In the genomic region with DNA sequence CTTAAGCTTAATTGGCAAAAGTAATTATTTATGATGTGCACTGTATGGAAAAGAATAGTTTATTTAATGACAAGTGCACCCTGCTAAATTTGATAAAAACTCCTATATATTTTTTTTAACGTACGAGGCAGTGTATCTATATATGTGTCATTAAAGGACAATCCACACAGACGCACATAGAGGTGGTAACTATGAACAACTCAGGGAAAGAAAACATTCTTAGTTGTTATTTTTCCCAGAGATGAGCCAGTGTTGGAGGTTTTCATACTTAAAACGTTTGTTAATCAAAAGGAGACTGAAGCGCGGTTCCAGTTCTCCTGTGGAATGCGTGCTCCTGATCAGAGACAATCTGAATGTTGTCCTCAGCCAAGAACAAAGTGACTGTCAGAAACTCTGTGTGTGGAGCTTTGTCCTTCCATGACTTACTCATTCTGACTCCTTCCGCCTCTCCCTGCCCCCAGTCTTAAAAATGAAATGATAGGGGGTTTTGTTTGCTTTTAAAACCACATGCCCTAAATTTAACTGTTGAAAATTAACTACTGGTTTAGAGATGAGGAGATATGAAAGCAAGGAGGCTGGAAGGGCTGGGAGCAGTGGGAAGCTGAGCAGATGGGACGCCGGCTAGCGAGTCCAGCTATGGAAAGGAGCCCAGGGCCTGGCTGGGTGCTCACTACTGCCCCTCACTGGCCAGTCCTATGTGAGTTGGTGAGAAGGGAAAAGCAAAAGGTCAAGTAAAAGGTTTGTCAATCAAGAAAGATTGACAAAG, we compare ENCODE assay signal across 8 cellular contexts.
A peak's percentile ranks its signal among the peaks of the same experiment; 100 is the strongest.
DNase-seq lines count a peak whose midpoint lies in the region; ATAC-seq and TF ChIP-seq lines count a peak whose summit lies in the region.

No MANE protein-coding gene starts in this region.

- no peaks in the 10 kb centered on the region for H3K4me1 ChIP-seq in OCI-LY7 (ENCODE audit: insufficient read depth, low read length, poor library complexity, severe bottlenecking)
- peaks cover 24% of the 10 kb centered on the region for H3K4me1 ChIP-seq in neural progenitor cell

- ATAC-seq in HG03565 (IDR thresholded peaks at IDR 0.05; ENCODE audit: unreplicated experiment), result no peak

- H3K4me2 ChIP-seq in OCI-LY7 (ENCODE audit: low read length) (no peak overlapping the region), neural progenitor cell (peak overlapping the region; percentile 30)

- POLR2A ChIA-PET in OCI-LY7 (lab: Charles Lee), result interaction anchor here (0.5 to 1.7 kb wide), 3 partner anchors 11 to 795 kb away, joined by 3 to 4 read pairs (median 3); no protein-coding TSS in a partner anchor

- intact Hi-C loops in OCI-LY7 (cut with micrococcal nuclease; ENCODE audit: unreplicated experiment), result no loop called here

- no peaks in the 10 kb centered on the region for H3K36me3 ChIP-seq in OCI-LY7 (ENCODE audit: insufficient read depth, low read length)
- H3K36me3 ChIP-seq in neural progenitor cell, result no peaks in the 10 kb centered on the region

- no peaks in the 10 kb centered on the region for H3K9me2 ChIP-seq in OCI-LY7 (ENCODE audit: insufficient read depth, low read length)

- no peaks in the 10 kb centered on the region for H3K27me3 ChIP-seq in neural progenitor cell

- peaks cover 8% of the 10 kb centered on the region for H3K36me3 Mint-ChIP-seq in neural progenitor cell

- no peak overlapping the region for H3K27ac Mint-ChIP-seq in neural progenitor cell

- H3K9me3 ChIP-seq in OCI-LY7 (ENCODE audit: low read length) (no peaks in the 10 kb centered on the region), neural progenitor cell (ENCODE audit: low read depth) (no peaks in the 10 kb centered on the region)

- H3F3A ChIP-seq in neural progenitor cell (ENCODE audit: low read depth), result peaks cover 18% of the 10 kb centered on the region

- H3K79me2 ChIP-seq in OCI-LY7 (ENCODE audit: insufficient read depth, low read depth, low read length) (no peaks in the 10 kb centered on the region), neural progenitor cell (ENCODE audit: low read depth) (no peaks in the 10 kb centered on the region)

- TF ChIP-seq CTCF in OCI-LY7 (conservative IDR thresholded peaks at IDR 0.05; ENCODE audit: low read length) (peak; percentile 65), neural progenitor cell (IDR thresholded peaks at IDR 0.05) (peak; percentile 87)

- H3K4me3 Mint-ChIP-seq in neural progenitor cell, result no peak overlapping the region

- DNase-seq in ELR (ENCODE audit: low read depth) (peak; percentile 85), OCI-LY7 (ENCODE audit: low spot score) (no peak), fibroblast of gingiva (ENCODE audit: low read depth) (peak; percentile 76), neural progenitor cell (ENCODE audit: low spot score) (peak; percentile 70), SKM-1 (lab: John Stamatoyannopoulos, UW; ENCODE audit: unreplicated experiment) (no peak), occipital lobe (lab: John Stamatoyannopoulos, UW) (no peak), NCI-H510A (lab: John Stamatoyannopoulos, UW) (no peak)

- H3K27me3 Mint-ChIP-seq in neural progenitor cell (ENCODE audit: insufficient read depth, low read depth), result peaks cover 6% of the 10 kb centered on the region

- H4K20me1 ChIP-seq in OCI-LY7 (ENCODE audit: insufficient read depth, low read length) (no peaks in the 10 kb centered on the region), neural progenitor cell (ENCODE audit: low read depth) (peaks cover 4% of the 10 kb centered on the region)

- no peak overlapping the region for H2AFZ ChIP-seq in OCI-LY7 (ENCODE audit: low read length)
- H2AFZ ChIP-seq in neural progenitor cell (replicated peaks), result no peak overlapping the region

- no peak overlapping the region for H3K9ac ChIP-seq in neural progenitor cell

- H3K27ac ChIP-seq in OCI-LY7 (ENCODE audit: low read depth, low read length, poor library complexity, severe bottlenecking) (no peak overlapping the region), neural progenitor cell (no peak overlapping the region)

- H3K4me1 Mint-ChIP-seq in neural progenitor cell, result peaks cover 39% of the 10 kb centered on the region

- H3K4me3 ChIP-seq in OCI-LY7 (ENCODE audit: low read depth, low read length, poor library complexity, severe bottlenecking) (no peak overlapping the region), neural progenitor cell (no peak overlapping the region)

- H3K9me3 Mint-ChIP-seq in neural progenitor cell, result no peaks in the 10 kb centered on the region

- CTCF ChIA-PET in OCI-LY7 (lab: Charles Lee; ENCODE audit: unreplicated experiment), result no interaction called here

- BruUV-seq in OCI-LY7 (replicated peaks; lab: Mats Ljungman, UMichigan), result no TSS peak

Comparison
In these comparisons a context has a peak if more than half of its experiments do, and no peak if none do; other contexts are left out.
1. DNase-seq: peak in ELR (single experiment), fibroblast of gingiva (single experiment) and neural progenitor cell (single experiment); none in OCI-LY7 (single experiment), SKM-1 (single experiment), occipital lobe (single experiment) and NCI-H510A (single experiment).